ENCODE assay signal across 31 cellular contexts in genomic region chr4:100149190-100149589, GRCh38. TPM values are rescaled to one million over a fixed set of nuclear protein-coding genes. Genes with fewer than 3 reads are reported as not detected.
"Had no signal": no experiment of that assay in that cellular context is flagged by ENCODE, and none has a peak within 500 bp of the region (broad histone marks: within the 10 kb centered on the region; RNA-seq: fewer than 3 reads in every experiment).

No MANE protein-coding gene starts in this region.

- DNase-seq: activated CD4-positive, alpha-beta T cell treated with anti-CD3 and anti-CD28 coated beads for 4 hours; activated CD4-positive, alpha-beta T cell treated with anti-CD3 and anti-CD28 coated beads, Interleukin-2, amount 50 U/mL, for 48 hours; activated CD8-positive, alpha-beta memory T cell treated with anti-CD3 and anti-CD28 coated beads for 24 hours; activated gamma-delta T cell; activated naive CD4-positive, alpha-beta T cell treated with anti-CD3 and anti-CD28 coated beads for 36 hours; activated T-cell treated with anti-CD3 and anti-CD28 coated beads, Interleukin-2, amount 50 U/mL, for 1 hour; activated T-cell treated with anti-CD3 and anti-CD28 coated beads, Interleukin-2, amount 50 U/mL, for 72 hours; amniotic stem cell; KG1; NCI-H1092 treated with DMSO at 0.1 percent for 48 hours; NCI-H1417; NCI-H146; NCI-H187; NCI-H2029 treated with DMSO at 0.1 percent for 48 hours; NCI-H2107; NCI-H2171; NCI-H510A; NCI-H526; NCI-H748 treated with DMSO at 0.1 percent for 48 hours; NK-92 treated with Interleukin-12 subunit alpha and Interleukin-12 subunit beta, amount 100 ng/mL, for 24 hours; SHP77; SJCRH30; T1000 had no signal

- H3K9me3 ChIP-seq: ascending aorta, SJCRH30 had no signal

- ATAC-seq: activated CD4-positive, CD25-positive, alpha-beta regulatory T cell treated with anti-CD3 and anti-CD28 coated beads, Interleukin-2, amount 50 U/mL, for 24 hours; activated naive CD4-positive, alpha-beta T cell treated with anti-CD3 and anti-CD28 coated beads, Interleukin-2, amount 50 U/mL, for 72 hours; WTC11 had no signal

- H3K4me1 ChIP-seq: ascending aorta, SJCRH30 had no signal

- H3K27me3 ChIP-seq: ascending aorta, SJCRH30 had no signal

- H3K36me3 Mint-ChIP-seq: activated naive CD4-positive, alpha-beta T cell treated with anti-CD3 and anti-CD28 coated beads, Interleukin-2, amount 50 U/mL, for 72 hours; WTC11 had no signal

- H3K36me3 ChIP-seq: ascending aorta, SJCRH30 had no signal

- H3K9me3 Mint-ChIP-seq: activated naive CD4-positive, alpha-beta T cell treated with anti-CD3 and anti-CD28 coated beads, Interleukin-2, amount 50 U/mL, for 72 hours; activated T-helper 2 cell treated with anti-CD3 and anti-CD28 coated beads, Interferon-gamma antibody, Interleukin-2, Interleukin-4, amounts not matched to agents 10 μg/mL and 5 μg/mL and 100 μg/mL, durations not matched to agents 14 hours and 24 hours and 36 hours had no signal

- H3K4me3 Mint-ChIP-seq: activated naive CD4-positive, alpha-beta T cell treated with anti-CD3 and anti-CD28 coated beads for 36 hours; activated T-cell treated with anti-CD3 and anti-CD28 coated beads, Interleukin-2, amount 50 U/mL, for 72 hours; WTC11 had no signal

- H3K4me3 ChIP-seq: ascending aorta, coronary artery, SJCRH30, SK-N-MC had no signal

- H3K4me1 Mint-ChIP-seq: WTC11 had no signal

- H3K27ac Mint-ChIP-seq: activated naive CD4-positive, alpha-beta T cell treated with anti-CD3 and anti-CD28 coated beads for 36 hours; activated T-cell treated with anti-CD3 and anti-CD28 coated beads, Interleukin-2, amount 50 U/mL, for 72 hours; activated T-helper 2 cell treated with anti-CD3 and anti-CD28 coated beads, Interferon-gamma antibody, Interleukin-2, Interleukin-4, amounts not matched to agents 10 μg/mL and 5 μg/mL and 100 μg/mL, durations not matched to agents 14 hours and 24 hours and 36 hours; WTC11 had no signal

RNA-seq across cellular contexts. Expression of gene DDIT4L, which starts 41.1 kb away (rescaled TPM):
- total RNA-seq: RPMI7951 had no signal
